1 cellular context compared by ENCODE assay signal in the genomic region with DNA sequence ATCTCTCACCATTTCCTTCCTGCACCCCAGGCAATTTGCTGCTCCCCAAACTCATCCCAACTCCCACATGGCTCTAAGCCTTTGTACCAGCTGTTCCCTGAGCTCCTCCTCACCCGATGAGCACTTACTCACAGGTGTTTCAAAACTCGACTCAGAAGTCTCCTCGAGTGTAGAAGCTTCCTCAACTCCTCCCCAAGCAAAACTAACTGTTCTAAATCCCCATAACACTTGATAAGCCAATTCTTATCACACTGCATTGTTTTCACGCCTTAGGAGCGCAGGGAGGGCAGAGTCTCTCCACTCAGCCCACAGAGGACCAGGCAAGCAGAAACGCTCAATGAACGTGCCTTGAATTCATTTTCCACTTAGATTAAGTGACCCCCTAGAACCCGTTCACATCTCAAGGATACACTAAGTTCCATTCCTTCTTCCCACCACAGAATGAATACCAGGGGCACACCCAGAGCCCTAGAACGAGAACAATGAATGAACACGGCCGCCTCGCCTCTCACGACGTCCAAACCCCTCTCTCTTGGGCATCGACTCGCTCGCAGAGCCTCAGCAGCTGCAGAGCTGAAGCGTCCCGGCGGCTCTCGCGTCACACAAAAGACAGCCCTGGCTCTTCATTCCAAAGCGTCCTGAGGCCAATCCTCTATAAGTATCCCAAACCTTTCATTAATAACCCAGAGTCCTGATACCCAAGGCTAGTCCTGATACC.
TF ChIP-seq lines count a peak whose summit lies in the region.

No MANE protein-coding gene starts in this region.

TF ChIP-seq in HEK293, 187 proteins besides CTCF, POLR2A, EP300 and RAD21 (continued from another document):
- TF ChIP-seq ZSCAN5A (tag by site-specific recombination; IDR thresholded peaks at IDR 0.05): no peak
- TF ChIP-seq KLF10 (tag by site-specific recombination; IDR thresholded peaks at IDR 0.05): no peak
- no peak for TF ChIP-seq ZNF670 (tag by site-specific recombination; IDR thresholded peaks at IDR 0.05; ENCODE audit: low read depth)
- no peak for TF ChIP-seq ZNF221 (tag by site-specific recombination; IDR thresholded peaks at IDR 0.05; ENCODE audit: borderline replicate concordance)
- no peak for TF ChIP-seq ZNF747 (tag by site-specific recombination; IDR thresholded peaks at IDR 0.05)
- TF ChIP-seq ZFP37 (tag by site-specific recombination; IDR thresholded peaks at IDR 0.05): no peak
- TF ChIP-seq ZFHX2 (tag by site-specific recombination; conservative IDR thresholded peaks at IDR 0.05): 0 out of 2 replicates have a peak, but pooled peaks have one; percentile 12
- TF ChIP-seq ZSCAN16 (tag by site-specific recombination; IDR thresholded peaks at IDR 0.05): no peak
- no peak for TF ChIP-seq PRDM10 (tag by site-specific recombination; IDR thresholded peaks at IDR 0.05)
- TF ChIP-seq ZNF423 (tag by site-specific recombination; IDR thresholded peaks at IDR 0.05): no peak
- TF ChIP-seq, protein P1, sequence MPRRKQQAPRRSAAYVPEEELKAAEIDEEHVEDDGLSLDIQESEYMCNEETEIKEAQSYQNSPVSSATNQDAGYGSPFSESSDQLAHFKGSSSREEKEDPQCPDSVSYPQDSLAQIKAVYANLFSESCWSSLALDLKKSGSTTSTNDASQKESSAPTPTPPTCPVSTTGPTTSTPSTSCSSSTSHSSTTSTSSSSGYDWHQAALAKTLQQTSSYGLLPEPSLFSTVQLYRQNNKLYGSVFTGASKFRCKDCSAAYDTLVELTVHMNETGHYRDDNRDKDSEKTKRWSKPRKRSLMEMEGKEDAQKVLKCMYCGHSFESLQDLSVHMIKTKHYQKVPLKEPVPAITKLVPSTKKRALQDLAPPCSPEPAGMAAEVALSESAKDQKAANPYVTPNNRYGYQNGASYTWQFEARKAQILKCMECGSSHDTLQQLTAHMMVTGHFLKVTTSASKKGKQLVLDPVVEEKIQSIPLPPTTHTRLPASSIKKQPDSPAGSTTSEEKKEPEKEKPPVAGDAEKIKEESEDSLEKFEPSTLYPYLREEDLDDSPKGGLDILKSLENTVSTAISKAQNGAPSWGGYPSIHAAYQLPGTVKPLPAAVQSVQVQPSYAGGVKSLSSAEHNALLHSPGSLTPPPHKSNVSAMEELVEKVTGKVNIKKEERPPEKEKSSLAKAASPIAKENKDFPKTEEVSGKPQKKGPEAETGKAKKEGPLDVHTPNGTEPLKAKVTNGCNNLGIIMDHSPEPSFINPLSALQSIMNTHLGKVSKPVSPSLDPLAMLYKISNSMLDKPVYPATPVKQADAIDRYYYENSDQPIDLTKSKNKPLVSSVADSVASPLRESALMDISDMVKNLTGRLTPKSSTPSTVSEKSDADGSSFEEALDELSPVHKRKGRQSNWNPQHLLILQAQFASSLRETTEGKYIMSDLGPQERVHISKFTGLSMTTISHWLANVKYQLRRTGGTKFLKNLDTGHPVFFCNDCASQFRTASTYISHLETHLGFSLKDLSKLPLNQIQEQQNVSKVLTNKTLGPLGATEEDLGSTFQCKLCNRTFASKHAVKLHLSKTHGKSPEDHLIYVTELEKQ (tag by site-specific recombination; IDR thresholded peaks at IDR 0.05; ENCODE audit: borderline replicate concordance): no peak
- no peak for TF ChIP-seq ZNF707 (tag by site-specific recombination; IDR thresholded peaks at IDR 0.05)
- TF ChIP-seq ZNF561 (tag by site-specific recombination; IDR thresholded peaks at IDR 0.05; ENCODE audit: borderline replicate concordance): no peak
- 0 out of 2 replicates have a peak, but pooled peaks have one; percentile 38 for TF ChIP-seq ZNF10 (tag by site-specific recombination; IDR thresholded peaks at IDR 0.05)
- no peak for TF ChIP-seq ZNF366 (tag by site-specific recombination; conservative IDR thresholded peaks at IDR 0.05)
- TF ChIP-seq ZXDB (tag by site-specific recombination; IDR thresholded peaks at IDR 0.05): peak; percentile 17; the same call in 1 of the 2 replicates
- peak; percentile 80 for TF ChIP-seq ZNF341 (tag by site-specific recombination; IDR thresholded peaks at IDR 0.05; ENCODE audit: low read depth)
